Comparison of ENCODE assay signal across 1 cellular context in genomic region chr10:130814610-130815009, GRCh38.
TF ChIP-seq lines count a peak whose summit lies in the region.

No MANE protein-coding gene starts in this region.

TF ChIP-seq in H1, 55 proteins besides CTCF, POLR2A, EP300 and RAD21 (continued from another document):
- TF ChIP-seq, protein P1, sequence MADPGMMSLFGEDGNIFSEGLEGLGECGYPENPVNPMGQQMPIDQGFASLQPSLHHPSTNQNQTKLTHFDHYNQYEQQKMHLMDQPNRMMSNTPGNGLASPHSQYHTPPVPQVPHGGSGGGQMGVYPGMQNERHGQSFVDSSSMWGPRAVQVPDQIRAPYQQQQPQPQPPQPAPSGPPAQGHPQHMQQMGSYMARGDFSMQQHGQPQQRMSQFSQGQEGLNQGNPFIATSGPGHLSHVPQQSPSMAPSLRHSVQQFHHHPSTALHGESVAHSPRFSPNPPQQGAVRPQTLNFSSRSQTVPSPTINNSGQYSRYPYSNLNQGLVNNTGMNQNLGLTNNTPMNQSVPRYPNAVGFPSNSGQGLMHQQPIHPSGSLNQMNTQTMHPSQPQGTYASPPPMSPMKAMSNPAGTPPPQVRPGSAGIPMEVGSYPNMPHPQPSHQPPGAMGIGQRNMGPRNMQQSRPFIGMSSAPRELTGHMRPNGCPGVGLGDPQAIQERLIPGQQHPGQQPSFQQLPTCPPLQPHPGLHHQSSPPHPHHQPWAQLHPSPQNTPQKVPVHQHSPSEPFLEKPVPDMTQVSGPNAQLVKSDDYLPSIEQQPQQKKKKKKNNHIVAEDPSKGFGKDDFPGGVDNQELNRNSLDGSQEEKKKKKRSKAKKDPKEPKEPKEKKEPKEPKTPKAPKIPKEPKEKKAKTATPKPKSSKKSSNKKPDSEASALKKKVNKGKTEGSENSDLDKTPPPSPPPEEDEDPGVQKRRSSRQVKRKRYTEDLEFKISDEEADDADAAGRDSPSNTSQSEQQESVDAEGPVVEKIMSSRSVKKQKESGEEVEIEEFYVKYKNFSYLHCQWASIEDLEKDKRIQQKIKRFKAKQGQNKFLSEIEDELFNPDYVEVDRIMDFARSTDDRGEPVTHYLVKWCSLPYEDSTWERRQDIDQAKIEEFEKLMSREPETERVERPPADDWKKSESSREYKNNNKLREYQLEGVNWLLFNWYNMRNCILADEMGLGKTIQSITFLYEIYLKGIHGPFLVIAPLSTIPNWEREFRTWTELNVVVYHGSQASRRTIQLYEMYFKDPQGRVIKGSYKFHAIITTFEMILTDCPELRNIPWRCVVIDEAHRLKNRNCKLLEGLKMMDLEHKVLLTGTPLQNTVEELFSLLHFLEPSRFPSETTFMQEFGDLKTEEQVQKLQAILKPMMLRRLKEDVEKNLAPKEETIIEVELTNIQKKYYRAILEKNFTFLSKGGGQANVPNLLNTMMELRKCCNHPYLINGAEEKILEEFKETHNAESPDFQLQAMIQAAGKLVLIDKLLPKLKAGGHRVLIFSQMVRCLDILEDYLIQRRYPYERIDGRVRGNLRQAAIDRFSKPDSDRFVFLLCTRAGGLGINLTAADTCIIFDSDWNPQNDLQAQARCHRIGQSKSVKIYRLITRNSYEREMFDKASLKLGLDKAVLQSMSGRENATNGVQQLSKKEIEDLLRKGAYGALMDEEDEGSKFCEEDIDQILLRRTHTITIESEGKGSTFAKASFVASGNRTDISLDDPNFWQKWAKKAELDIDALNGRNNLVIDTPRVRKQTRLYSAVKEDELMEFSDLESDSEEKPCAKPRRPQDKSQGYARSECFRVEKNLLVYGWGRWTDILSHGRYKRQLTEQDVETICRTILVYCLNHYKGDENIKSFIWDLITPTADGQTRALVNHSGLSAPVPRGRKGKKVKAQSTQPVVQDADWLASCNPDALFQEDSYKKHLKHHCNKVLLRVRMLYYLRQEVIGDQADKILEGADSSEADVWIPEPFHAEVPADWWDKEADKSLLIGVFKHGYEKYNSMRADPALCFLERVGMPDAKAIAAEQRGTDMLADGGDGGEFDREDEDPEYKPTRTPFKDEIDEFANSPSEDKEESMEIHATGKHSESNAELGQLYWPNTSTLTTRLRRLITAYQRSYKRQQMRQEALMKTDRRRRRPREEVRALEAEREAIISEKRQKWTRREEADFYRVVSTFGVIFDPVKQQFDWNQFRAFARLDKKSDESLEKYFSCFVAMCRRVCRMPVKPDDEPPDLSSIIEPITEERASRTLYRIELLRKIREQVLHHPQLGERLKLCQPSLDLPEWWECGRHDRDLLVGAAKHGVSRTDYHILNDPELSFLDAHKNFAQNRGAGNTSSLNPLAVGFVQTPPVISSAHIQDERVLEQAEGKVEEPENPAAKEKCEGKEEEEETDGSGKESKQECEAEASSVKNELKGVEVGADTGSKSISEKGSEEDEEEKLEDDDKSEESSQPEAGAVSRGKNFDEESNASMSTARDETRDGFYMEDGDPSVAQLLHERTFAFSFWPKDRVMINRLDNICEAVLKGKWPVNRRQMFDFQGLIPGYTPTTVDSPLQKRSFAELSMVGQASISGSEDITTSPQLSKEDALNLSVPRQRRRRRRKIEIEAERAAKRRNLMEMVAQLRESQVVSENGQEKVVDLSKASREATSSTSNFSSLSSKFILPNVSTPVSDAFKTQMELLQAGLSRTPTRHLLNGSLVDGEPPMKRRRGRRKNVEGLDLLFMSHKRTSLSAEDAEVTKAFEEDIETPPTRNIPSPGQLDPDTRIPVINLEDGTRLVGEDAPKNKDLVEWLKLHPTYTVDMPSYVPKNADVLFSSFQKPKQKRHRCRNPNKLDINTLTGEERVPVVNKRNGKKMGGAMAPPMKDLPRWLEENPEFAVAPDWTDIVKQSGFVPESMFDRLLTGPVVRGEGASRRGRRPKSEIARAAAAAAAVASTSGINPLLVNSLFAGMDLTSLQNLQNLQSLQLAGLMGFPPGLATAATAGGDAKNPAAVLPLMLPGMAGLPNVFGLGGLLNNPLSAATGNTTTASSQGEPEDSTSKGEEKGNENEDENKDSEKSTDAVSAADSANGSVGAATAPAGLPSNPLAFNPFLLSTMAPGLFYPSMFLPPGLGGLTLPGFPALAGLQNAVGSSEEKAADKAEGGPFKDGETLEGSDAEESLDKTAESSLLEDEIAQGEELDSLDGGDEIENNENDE (IDR thresholded peaks at IDR 0.05; ENCODE audit: insufficient replicate concordance, low read length) = no peak
- TF ChIP-seq KDM1A (IDR thresholded peaks at IDR 0.05; ENCODE audit: borderline replicate concordance, low read length) (no peak), CBX5 (IDR thresholded peaks at IDR 0.05; ENCODE audit: low read depth, low read length) (no peak), TBP (IDR thresholded peaks at IDR 0.05; ENCODE audit: low read depth, low read length) (no peak), POU5F1 (IDR thresholded peaks at IDR 0.05; ENCODE audit: low read depth, low read length) (no peak), SIX5 (IDR thresholded peaks at IDR 0.05; ENCODE audit: low read depth, low read length) (no peak), NRF1 (IDR thresholded peaks at IDR 0.05; ENCODE audit: low read depth, low read length) (no peak), MAFK (IDR thresholded peaks at IDR 0.05; ENCODE audit: low read depth, low read length) (no peak), HDAC6 (IDR thresholded peaks at IDR 0.05; ENCODE audit: low read depth, low read length) (no peak), KDM5A (IDR thresholded peaks at IDR 0.05; ENCODE audit: low read length) (no peak), SP1 (IDR thresholded peaks at IDR 0.05; ENCODE audit: low read depth, low read length) (no peak), YY1 (IDR thresholded peaks at IDR 0.05; ENCODE audit: low read depth, low read length) (no peak), CEBPB (IDR thresholded peaks at IDR 0.05; ENCODE audit: low read depth, low read length) (no peak), NANOG (IDR thresholded peaks at IDR 0.05; ENCODE audit: insufficient read depth, low read depth, low read length, poor library complexity, severe bottlenecking) (no peak), TAF7 (optimal IDR thresholded peaks at IDR 0.05; ENCODE audit: borderline replicate concordance, low read depth, low read length) (no peak), SRF (IDR thresholded peaks at IDR 0.05; ENCODE audit: low read depth, low read length) (no peak)
- TF ChIP-seq, protein P2, sequence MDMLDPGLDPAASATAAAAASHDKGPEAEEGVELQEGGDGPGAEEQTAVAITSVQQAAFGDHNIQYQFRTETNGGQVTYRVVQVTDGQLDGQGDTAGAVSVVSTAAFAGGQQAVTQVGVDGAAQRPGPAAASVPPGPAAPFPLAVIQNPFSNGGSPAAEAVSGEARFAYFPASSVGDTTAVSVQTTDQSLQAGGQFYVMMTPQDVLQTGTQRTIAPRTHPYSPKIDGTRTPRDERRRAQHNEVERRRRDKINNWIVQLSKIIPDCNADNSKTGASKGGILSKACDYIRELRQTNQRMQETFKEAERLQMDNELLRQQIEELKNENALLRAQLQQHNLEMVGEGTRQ (IDR thresholded peaks at IDR 0.05; ENCODE audit: low read length) = no peak
